ENCODE assay signal across 15 cellular contexts in genomic region chr6:50899306-50899840, GRCh38.
"Had no signal": no experiment of that assay in that cellular context is flagged by ENCODE, and none has a peak within 500 bp of the region (broad histone marks: within the 10 kb centered on the region; RNA-seq: fewer than 3 reads in every experiment).

No MANE protein-coding gene starts in this region.

- ATAC-seq: activated CD4-positive, alpha-beta T cell treated with anti-CD3 and anti-CD28 coated beads for 36 hours; activated CD8-positive, alpha-beta T cell treated with anti-CD3 and anti-CD28 coated beads for 36 hours; activated T-cell treated with anti-CD3 and anti-CD28 coated beads, Interleukin-2, amount 50 U/mL, for 4 hours; psoas muscle; sciatic nerve had no signal

- DNase-seq: activated CD4-positive, alpha-beta T cell treated with anti-CD3 and anti-CD28 coated beads for 36 hours; activated CD8-positive, alpha-beta T cell treated with anti-CD3 and anti-CD28 coated beads for 36 hours; activated effector memory CD4-positive, alpha-beta T cell treated with anti-CD3 and anti-CD28 coated beads, Interleukin-2, amount 50 U/mL, for 16 hours; activated T-cell treated with anti-CD3 and anti-CD28 coated beads, Interleukin-2, amount 50 U/mL, for 4 hours; adrenal gland; colonic mucosa; esophagus squamous epithelium; islet precursor cell; midbrain; psoas muscle; stimulated activated CD4-positive, alpha-beta T cell treated with anti-CD3 and anti-CD28 coated beads, Interleukin-12 subunit alpha, Interleukin-12 subunit beta, amount 100 ng/mL, for 4 hours; stimulated activated CD4-positive, alpha-beta T cell treated with anti-CD3 and anti-CD28 coated beads, Interleukin-2, amount 100 ng/mL, for 24 hours; thyroid gland had no signal

- H3K36me3 ChIP-seq: adrenal gland, colonic mucosa, esophagus squamous epithelium, thyroid gland had no signal

- H3K27ac ChIP-seq: adrenal gland, colonic mucosa, esophagus squamous epithelium, psoas muscle, thyroid gland had no signal

- H3K4me1 ChIP-seq: adrenal gland, colonic mucosa, esophagus squamous epithelium, psoas muscle, thyroid gland had no signal

- H3K4me3 ChIP-seq: adrenal gland, colonic mucosa, esophagus squamous epithelium, lung, psoas muscle, thyroid gland had no signal

- H3K9me3 ChIP-seq: adrenal gland, colonic mucosa, esophagus squamous epithelium, psoas muscle, thyroid gland had no signal

- H3K27me3 ChIP-seq: adrenal gland, colonic mucosa, esophagus squamous epithelium, thyroid gland had no signal
